Comparison of ENCODE assay signal across 1 cellular context in genomic region chr17:50129303-50129945, GRCh38.
TF ChIP-seq lines count a peak whose summit lies in the region.

No MANE protein-coding gene starts in this region.

TF ChIP-seq in HEK293, 187 proteins besides CTCF, POLR2A, EP300 and RAD21 (continued from another document):
- TF ChIP-seq ZNF362 (tag by site-specific recombination; IDR thresholded peaks at IDR 0.05) (no peak), ZNF785 (tag by site-specific recombination; IDR thresholded peaks at IDR 0.05) (peak; percentile 83; the same call in 1 of the 2 replicates), ZNF16 (tag by site-specific recombination; IDR thresholded peaks at IDR 0.05; ENCODE audit: low read depth) (no peak), KLF7 (tag by site-specific recombination; IDR thresholded peaks at IDR 0.05; ENCODE audit: borderline replicate concordance) (0 out of 2 replicates have a peak, but pooled peaks have one; percentile 30), OSR2 (tag by site-specific recombination; IDR thresholded peaks at IDR 0.05) (no peak), ZNF341 (tag by site-specific recombination; IDR thresholded peaks at IDR 0.05; ENCODE audit: low read depth) (peak; percentile 89), BCL11B (tag by site-specific recombination; IDR thresholded peaks at IDR 0.05; ENCODE audit: low read depth) (no peak), ZNF10 (tag by site-specific recombination; IDR thresholded peaks at IDR 0.05) (no peak), ZNF2 (tag by site-specific recombination; IDR thresholded peaks at IDR 0.05) (no peak), ATF2 (tag by site-specific recombination; IDR thresholded peaks at IDR 0.05; ENCODE audit: low read depth) (no peak)
TF ChIP-seq in HEK293: peak in this region for 32.
